25 cellular contexts compared by ENCODE assay signal in the genomic region with DNA sequence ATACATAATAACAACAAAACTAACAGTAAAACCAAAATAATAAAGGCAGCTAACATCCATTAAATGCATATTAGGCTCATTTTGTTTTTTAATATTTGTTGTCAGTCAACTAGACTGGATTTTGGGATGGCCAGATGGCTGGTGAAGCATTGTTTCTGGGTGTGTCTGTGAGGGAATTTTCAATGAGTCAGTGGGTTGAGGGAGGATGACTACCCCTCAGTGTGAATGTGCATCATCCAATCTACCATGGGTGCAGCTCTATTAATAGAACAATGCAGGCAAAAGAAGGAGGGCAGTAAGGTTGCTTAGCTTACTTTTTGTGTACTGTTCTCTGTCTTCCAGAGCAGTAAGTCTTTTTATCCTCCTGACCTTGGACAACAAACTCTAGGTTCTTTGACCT.
A peak's percentile ranks its signal among the peaks of the same experiment; 100 is the strongest.
DNase-seq lines count a peak whose midpoint lies in the region; ATAC-seq and TF ChIP-seq lines count a peak whose summit lies in the region.
"Had no signal": no experiment of that assay in that cellular context is flagged by ENCODE, and none has a peak within 500 bp of the region (broad histone marks: within the 10 kb centered on the region; RNA-seq: fewer than 3 reads in every experiment).

No MANE protein-coding gene starts in this region.

- H3K4me1 Mint-ChIP-seq in stimulated activated memory B cell treated with anti-CD40 and anti-IgM and Interleukin-4, amounts not matched to agents 10 μg/mL and 1 μg/mL and 100 μg/mL, for 72 hours = no peaks in the 10 kb centered on the region
- H3K4me1 Mint-ChIP-seq: activated naive CD8-positive, alpha-beta T cell treated with anti-CD3 and anti-CD28 coated beads for 36 hours; B cell; memory B cell had no signal

- H3K27ac Mint-ChIP-seq in stimulated activated memory B cell treated with anti-CD40 and anti-IgM and Interleukin-4, amounts not matched to agents 10 μg/mL and 1 μg/mL and 100 μg/mL, for 72 hours = no peak overlapping the region
- H3K27ac Mint-ChIP-seq: activated naive CD8-positive, alpha-beta T cell treated with anti-CD3 and anti-CD28 coated beads for 36 hours; B cell; memory B cell; natural killer cell treated with Interleukin-12 subunit alpha and Interleukin-12 subunit beta and Interleukin-15 and Interleukin-18, amount 100 ng/mL, for 72 hours had no signal

- H3K4me3 Mint-ChIP-seq in stimulated activated memory B cell treated with anti-CD40 and anti-IgM and Interleukin-4, amounts not matched to agents 10 μg/mL and 1 μg/mL and 100 μg/mL, for 72 hours = no peak overlapping the region
- H3K4me3 Mint-ChIP-seq: activated naive CD8-positive, alpha-beta T cell treated with anti-CD3 and anti-CD28 coated beads for 36 hours; B cell; memory B cell; natural killer cell treated with Interleukin-12 subunit alpha and Interleukin-12 subunit beta and Interleukin-15 and Interleukin-18, amount 100 ng/mL, for 72 hours had no signal

- no peaks in the 10 kb centered on the region for H3K36me3 Mint-ChIP-seq in stimulated activated memory B cell treated with anti-CD40 and anti-IgM and Interleukin-4, amounts not matched to agents 10 μg/mL and 1 μg/mL and 100 μg/mL, for 72 hours
- H3K36me3 Mint-ChIP-seq: activated naive CD8-positive, alpha-beta T cell treated with anti-CD3 and anti-CD28 coated beads for 36 hours; memory B cell; natural killer cell treated with Interleukin-12 subunit alpha and Interleukin-12 subunit beta and Interleukin-15 and Interleukin-18, amount 100 ng/mL, for 72 hours had no signal

- ATAC-seq in stimulated activated memory B cell treated with anti-CD40 and anti-IgM and Interleukin-4, amounts not matched to agents 10 μg/mL and 1 μg/mL and 100 μg/mL, for 72 hours = no peak
- no peak for ATAC-seq in HG03442 (IDR thresholded peaks at IDR 0.05; ENCODE audit: unreplicated experiment)
- ATAC-seq: A549; natural killer cell treated with Interleukin-12 subunit alpha and Interleukin-12 subunit beta and Interleukin-15 and Interleukin-18, amount 100 ng/mL, for 72 hours; right lobe of liver had no signal

- H3K27ac ChIP-seq in RWPE1 = no peak overlapping the region
- H3K27ac ChIP-seq: A549, coronary artery, KMS-11, right lobe of liver had no signal

- TF ChIP-seq CTCF in RWPE1 (conservative IDR thresholded peaks at IDR 0.05; ENCODE audit: low read depth) (no peak), epithelial cell of esophagus (IDR thresholded peaks at IDR 0.05; ENCODE audit: insufficient read depth, low read depth, low read length, missing control alignments) (no peak)

- no peaks in the 10 kb centered on the region for H3K27me3 Mint-ChIP-seq in stimulated activated memory B cell treated with anti-CD40 and anti-IgM and Interleukin-4, amounts not matched to agents 10 μg/mL and 1 μg/mL and 100 μg/mL, for 72 hours
- H3K27me3 Mint-ChIP-seq: activated naive CD8-positive, alpha-beta T cell treated with anti-CD3 and anti-CD28 coated beads for 36 hours; B cell; memory B cell; natural killer cell treated with Interleukin-12 subunit alpha and Interleukin-12 subunit beta and Interleukin-15 and Interleukin-18, amount 100 ng/mL, for 72 hours had no signal

- peaks cover 4% of the 10 kb centered on the region for H3K9me3 Mint-ChIP-seq in stimulated activated memory B cell treated with anti-CD40 and anti-IgM and Interleukin-4, amounts not matched to agents 10 μg/mL and 1 μg/mL and 100 μg/mL, for 72 hours
- H3K9me3 Mint-ChIP-seq: activated naive CD8-positive, alpha-beta T cell treated with anti-CD3 and anti-CD28 coated beads for 36 hours had no signal

- no peak overlapping the region for H3K4me3 ChIP-seq in epithelial cell of esophagus (ENCODE audit: low read length)
- H3K4me3 ChIP-seq: A549, coronary artery, right lobe of liver had no signal

- DNase-seq in Daoy (ENCODE audit: low read depth) (peak; percentile 3), RWPE1 (ENCODE audit: low spot score) (peak; percentile 62), epithelial cell of esophagus (ENCODE audit: low read depth) (peak; percentile 70), kidney tubule cell (ENCODE audit: low spot score) (peak; percentile 74), NCI-H510A (lab: John Stamatoyannopoulos, UW) (no peak)
- DNase-seq in activated CD4-positive, alpha-beta T cell treated with anti-CD3 and anti-CD28 coated beads for 1 hour = no peak
- DNase-seq: activated CD4-positive, alpha-beta T cell treated with anti-CD3 and anti-CD28 coated beads for 48 hours; activated naive CD8-positive, alpha-beta T cell treated with anti-CD3 and anti-CD28 coated beads for 36 hours; HCEC 1CT; NCI-H1092; NCI-H2029; NCI-H2227 treated with DMSO at 0.1 percent for 48 hours; NCI-H774; right lobe of liver; SHP77 treated with DMSO at 0.1 percent for 48 hours; stimulated activated CD8-positive, alpha-beta memory T cell treated with anti-CD3 and anti-CD28 coated beads, Interleukin-4, amount 100 ng/mL, for 48 hours; T-helper 1 cell had no signal

- CTCF ChIA-PET in RWPE1 (lab: Yijun Ruan, JAX) = no interaction called here

- POLR2A ChIA-PET in RWPE1 (lab: Yijun Ruan, JAX; ENCODE audit: low non-redundant PET) = no interaction called here

Comparison
In these comparisons a context has a peak if more than half of its experiments do, and no peak if none do; other contexts are left out.
1. DNase-seq: peak in Daoy (single experiment), RWPE1 (single experiment), epithelial cell of esophagus (single experiment) and kidney tubule cell (single experiment); none in NCI-H510A (single experiment) and activated CD4-positive, alpha-beta T cell treated with anti-CD3 and anti-CD28 coated beads for 1 hour (single experiment).